In the genomic region with DNA sequence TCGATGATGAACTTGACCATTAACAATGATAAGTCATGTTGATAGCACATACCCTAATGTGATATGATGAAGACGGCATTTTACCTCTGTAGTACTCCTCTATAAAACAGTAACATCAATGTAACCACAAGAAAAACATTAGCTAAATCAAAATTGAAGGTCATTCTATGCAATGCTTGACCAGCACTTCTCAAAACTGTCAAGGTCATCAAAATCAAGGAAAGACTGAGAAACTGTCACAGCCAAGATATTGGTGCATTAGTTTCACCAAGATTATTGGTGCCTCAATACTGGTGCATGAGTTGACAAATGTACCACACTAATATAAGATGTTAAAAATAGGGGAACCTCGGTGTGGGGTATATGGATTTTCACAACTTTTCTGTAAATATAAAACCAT, we compare ENCODE assay signal across 9 cellular contexts.
"Had no signal": no experiment of that assay in that cellular context is flagged by ENCODE, and none has a peak within 500 bp of the region (broad histone marks: within the 10 kb centered on the region; RNA-seq: fewer than 3 reads in every experiment).

No MANE protein-coding gene starts in this region.

- H3K9ac ChIP-seq: KMS-11 had no signal

- H3K4me2 ChIP-seq: GM23338, KMS-11 had no signal

- ATAC-seq: GM23338 had no signal

- H3K4me3 Mint-ChIP-seq: GM23338, H9, IgD-negative memory B cell had no signal

- DNase-seq: H9, HCEC 1CT, Karpas-422, KBM-7 had no signal

- H3K27me3 Mint-ChIP-seq: IgD-negative memory B cell had no signal

- FAIRE-seq: H1, H54 had no signal

- H3K4me3 ChIP-seq: GM23338 had no signal

- H3K4me1 Mint-ChIP-seq: GM23338, H9, IgD-negative memory B cell had no signal

- H3K36me3 Mint-ChIP-seq: IgD-negative memory B cell had no signal

- H3K27ac ChIP-seq: KMS-11 had no signal

- H2AFZ ChIP-seq: GM23338 had no signal

- H3K27ac Mint-ChIP-seq: GM23338, H9, IgD-negative memory B cell had no signal
